Comparison of ENCODE assay signal across 1 cellular context in genomic region chr16:65318590-65319267, GRCh38.
A peak's percentile ranks its signal among the peaks of the same experiment; 100 is the strongest.
TF ChIP-seq lines count a peak whose summit lies in the region.

No MANE protein-coding gene starts in this region.

TF ChIP-seq in GM23338, 12 proteins besides CTCF, POLR2A, EP300 and RAD21 (continued from another document):
- TF ChIP-seq ZNF462 (CRISPR knock-in tag; IDR thresholded peaks at IDR 0.05) (peak; percentile 81), REST (IDR thresholded peaks at IDR 0.05; ENCODE audit: unreplicated experiment) (no peak), NANOG (IDR thresholded peaks at IDR 0.05; ENCODE audit: borderline replicate concordance) (peak; percentile 78)
